Comparison of ENCODE assay signal across 2 cellular contexts in the genomic region with DNA sequence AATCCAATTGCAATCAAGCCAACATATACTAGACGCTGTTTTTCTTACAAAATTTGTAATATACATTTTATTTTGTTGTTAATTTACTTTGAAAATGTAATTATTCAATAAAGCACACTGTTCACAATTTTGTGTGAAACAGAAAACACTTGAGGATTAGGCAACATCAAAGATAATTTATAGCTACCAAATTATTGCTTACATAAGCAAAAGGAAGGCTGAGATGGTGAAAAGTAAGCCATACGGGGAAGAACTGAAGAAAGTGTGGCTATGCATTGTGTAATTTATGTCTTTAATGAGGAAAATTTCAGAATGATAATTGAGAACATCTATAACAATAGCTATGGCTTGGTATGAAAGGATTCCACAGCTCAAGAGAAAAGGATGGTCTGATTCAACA.
TF ChIP-seq lines count a peak whose summit lies in the region.

No MANE protein-coding gene starts in this region.

TF ChIP-seq in HepG2, 621 proteins besides CTCF, POLR2A, EP300 and RAD21:
- TF ChIP-seq, protein P1, sequence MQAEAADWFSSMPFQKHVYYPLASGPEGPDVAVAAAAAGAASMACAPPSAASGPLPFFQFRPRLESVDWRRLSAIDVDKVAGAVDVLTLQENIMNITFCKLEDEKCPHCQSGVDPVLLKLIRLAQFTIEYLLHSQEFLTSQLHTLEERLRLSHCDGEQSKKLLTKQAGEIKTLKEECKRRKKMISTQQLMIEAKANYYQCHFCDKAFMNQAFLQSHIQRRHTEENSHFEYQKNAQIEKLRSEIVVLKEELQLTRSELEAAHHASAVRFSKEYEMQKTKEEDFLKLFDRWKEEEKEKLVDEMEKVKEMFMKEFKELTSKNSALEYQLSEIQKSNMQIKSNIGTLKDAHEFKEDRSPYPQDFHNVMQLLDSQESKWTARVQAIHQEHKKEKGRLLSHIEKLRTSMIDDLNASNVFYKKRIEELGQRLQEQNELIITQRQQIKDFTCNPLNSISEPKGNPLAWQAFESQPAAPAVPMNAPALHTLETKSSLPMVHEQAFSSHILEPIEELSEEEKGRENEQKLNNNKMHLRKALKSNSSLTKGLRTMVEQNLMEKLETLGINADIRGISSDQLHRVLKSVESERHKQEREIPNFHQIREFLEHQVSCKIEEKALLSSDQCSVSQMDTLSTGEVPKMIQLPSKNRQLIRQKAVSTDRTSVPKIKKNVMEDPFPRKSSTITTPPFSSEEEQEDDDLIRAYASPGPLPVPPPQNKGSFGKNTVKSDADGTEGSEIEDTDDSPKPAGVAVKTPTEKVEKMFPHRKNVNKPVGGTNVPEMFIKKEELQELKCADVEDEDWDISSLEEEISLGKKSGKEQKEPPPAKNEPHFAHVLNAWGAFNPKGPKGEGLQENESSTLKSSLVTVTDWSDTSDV (CRISPR knock-in tag; IDR thresholded peaks at IDR 0.05), result no peak
- no peak for TF ChIP-seq ZSCAN22 (CRISPR knock-in tag; IDR thresholded peaks at IDR 0.05)
- TF ChIP-seq, protein P2, sequence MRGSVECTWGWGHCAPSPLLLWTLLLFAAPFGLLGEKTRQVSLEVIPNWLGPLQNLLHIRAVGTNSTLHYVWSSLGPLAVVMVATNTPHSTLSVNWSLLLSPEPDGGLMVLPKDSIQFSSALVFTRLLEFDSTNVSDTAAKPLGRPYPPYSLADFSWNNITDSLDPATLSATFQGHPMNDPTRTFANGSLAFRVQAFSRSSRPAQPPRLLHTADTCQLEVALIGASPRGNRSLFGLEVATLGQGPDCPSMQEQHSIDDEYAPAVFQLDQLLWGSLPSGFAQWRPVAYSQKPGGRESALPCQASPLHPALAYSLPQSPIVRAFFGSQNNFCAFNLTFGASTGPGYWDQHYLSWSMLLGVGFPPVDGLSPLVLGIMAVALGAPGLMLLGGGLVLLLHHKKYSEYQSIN (CRISPR knock-in tag; IDR thresholded peaks at IDR 0.05; ENCODE audit: borderline replicate concordance), result no peak
- TF ChIP-seq ZNF143 (CRISPR knock-in tag; IDR thresholded peaks at IDR 0.05), result no peak
- TF ChIP-seq, protein P3, sequence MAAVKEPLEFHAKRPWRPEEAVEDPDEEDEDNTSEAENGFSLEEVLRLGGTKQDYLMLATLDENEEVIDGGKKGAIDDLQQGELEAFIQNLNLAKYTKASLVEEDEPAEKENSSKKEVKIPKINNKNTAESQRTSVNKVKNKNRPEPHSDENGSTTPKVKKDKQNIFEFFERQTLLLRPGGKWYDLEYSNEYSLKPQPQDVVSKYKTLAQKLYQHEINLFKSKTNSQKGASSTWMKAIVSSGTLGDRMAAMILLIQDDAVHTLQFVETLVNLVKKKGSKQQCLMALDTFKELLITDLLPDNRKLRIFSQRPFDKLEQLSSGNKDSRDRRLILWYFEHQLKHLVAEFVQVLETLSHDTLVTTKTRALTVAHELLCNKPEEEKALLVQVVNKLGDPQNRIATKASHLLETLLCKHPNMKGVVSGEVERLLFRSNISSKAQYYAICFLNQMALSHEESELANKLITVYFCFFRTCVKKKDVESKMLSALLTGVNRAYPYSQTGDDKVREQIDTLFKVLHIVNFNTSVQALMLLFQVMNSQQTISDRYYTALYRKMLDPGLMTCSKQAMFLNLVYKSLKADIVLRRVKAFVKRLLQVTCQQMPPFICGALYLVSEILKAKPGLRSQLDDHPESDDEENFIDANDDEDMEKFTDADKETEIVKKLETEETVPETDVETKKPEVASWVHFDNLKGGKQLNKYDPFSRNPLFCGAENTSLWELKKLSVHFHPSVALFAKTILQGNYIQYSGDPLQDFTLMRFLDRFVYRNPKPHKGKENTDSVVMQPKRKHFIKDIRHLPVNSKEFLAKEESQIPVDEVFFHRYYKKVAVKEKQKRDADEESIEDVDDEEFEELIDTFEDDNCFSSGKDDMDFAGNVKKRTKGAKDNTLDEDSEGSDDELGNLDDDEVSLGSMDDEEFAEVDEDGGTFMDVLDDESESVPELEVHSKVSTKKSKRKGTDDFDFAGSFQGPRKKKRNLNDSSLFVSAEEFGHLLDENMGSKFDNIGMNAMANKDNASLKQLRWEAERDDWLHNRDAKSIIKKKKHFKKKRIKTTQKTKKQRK (IDR thresholded peaks at IDR 0.05; ENCODE audit: low read length), result no peak
- TF ChIP-seq MAFK (conservative IDR thresholded peaks at IDR 0.05 in 1 of 2, IDR thresholded peaks at IDR 0.05 in 1 of 2; ENCODE audit: low read length in 2 of 2), result peak; percentile 91 to 96
- peak; percentile 92 for TF ChIP-seq MAFF (IDR thresholded peaks at IDR 0.05; ENCODE audit: low read depth, low read length)
- no peak for TF ChIP-seq DNMT1 (CRISPR knock-in tag; IDR thresholded peaks at IDR 0.05)
- no peak for TF ChIP-seq ZNF816 (CRISPR knock-in tag; IDR thresholded peaks at IDR 0.05; ENCODE audit: borderline replicate concordance)

TF ChIP-seq in H1, 55 proteins besides CTCF, POLR2A, EP300 and RAD21:
- TF ChIP-seq JUND (IDR thresholded peaks at IDR 0.05; ENCODE audit: low read length) (no peak), EGR1 (IDR thresholded peaks at IDR 0.05; ENCODE audit: borderline replicate concordance, low read depth, low read length) (no peak), TEAD4 (IDR thresholded peaks at IDR 0.05; ENCODE audit: low read depth, low read length) (no peak), NRF1 (IDR thresholded peaks at IDR 0.05; ENCODE audit: low read depth, low read length) (no peak), KDM4A (IDR thresholded peaks at IDR 0.05; ENCODE audit: low read depth, low read length, severe bottlenecking) (no peak), KDM1A (IDR thresholded peaks at IDR 0.05; ENCODE audit: borderline replicate concordance, low read length) (no peak), MAFK (IDR thresholded peaks at IDR 0.05; ENCODE audit: low read depth, low read length) (peak; percentile 30; the same call in 1 of the 2 replicates), YY1 (IDR thresholded peaks at IDR 0.05; ENCODE audit: low read depth, low read length) (no peak)
- TF ChIP-seq, protein P4, sequence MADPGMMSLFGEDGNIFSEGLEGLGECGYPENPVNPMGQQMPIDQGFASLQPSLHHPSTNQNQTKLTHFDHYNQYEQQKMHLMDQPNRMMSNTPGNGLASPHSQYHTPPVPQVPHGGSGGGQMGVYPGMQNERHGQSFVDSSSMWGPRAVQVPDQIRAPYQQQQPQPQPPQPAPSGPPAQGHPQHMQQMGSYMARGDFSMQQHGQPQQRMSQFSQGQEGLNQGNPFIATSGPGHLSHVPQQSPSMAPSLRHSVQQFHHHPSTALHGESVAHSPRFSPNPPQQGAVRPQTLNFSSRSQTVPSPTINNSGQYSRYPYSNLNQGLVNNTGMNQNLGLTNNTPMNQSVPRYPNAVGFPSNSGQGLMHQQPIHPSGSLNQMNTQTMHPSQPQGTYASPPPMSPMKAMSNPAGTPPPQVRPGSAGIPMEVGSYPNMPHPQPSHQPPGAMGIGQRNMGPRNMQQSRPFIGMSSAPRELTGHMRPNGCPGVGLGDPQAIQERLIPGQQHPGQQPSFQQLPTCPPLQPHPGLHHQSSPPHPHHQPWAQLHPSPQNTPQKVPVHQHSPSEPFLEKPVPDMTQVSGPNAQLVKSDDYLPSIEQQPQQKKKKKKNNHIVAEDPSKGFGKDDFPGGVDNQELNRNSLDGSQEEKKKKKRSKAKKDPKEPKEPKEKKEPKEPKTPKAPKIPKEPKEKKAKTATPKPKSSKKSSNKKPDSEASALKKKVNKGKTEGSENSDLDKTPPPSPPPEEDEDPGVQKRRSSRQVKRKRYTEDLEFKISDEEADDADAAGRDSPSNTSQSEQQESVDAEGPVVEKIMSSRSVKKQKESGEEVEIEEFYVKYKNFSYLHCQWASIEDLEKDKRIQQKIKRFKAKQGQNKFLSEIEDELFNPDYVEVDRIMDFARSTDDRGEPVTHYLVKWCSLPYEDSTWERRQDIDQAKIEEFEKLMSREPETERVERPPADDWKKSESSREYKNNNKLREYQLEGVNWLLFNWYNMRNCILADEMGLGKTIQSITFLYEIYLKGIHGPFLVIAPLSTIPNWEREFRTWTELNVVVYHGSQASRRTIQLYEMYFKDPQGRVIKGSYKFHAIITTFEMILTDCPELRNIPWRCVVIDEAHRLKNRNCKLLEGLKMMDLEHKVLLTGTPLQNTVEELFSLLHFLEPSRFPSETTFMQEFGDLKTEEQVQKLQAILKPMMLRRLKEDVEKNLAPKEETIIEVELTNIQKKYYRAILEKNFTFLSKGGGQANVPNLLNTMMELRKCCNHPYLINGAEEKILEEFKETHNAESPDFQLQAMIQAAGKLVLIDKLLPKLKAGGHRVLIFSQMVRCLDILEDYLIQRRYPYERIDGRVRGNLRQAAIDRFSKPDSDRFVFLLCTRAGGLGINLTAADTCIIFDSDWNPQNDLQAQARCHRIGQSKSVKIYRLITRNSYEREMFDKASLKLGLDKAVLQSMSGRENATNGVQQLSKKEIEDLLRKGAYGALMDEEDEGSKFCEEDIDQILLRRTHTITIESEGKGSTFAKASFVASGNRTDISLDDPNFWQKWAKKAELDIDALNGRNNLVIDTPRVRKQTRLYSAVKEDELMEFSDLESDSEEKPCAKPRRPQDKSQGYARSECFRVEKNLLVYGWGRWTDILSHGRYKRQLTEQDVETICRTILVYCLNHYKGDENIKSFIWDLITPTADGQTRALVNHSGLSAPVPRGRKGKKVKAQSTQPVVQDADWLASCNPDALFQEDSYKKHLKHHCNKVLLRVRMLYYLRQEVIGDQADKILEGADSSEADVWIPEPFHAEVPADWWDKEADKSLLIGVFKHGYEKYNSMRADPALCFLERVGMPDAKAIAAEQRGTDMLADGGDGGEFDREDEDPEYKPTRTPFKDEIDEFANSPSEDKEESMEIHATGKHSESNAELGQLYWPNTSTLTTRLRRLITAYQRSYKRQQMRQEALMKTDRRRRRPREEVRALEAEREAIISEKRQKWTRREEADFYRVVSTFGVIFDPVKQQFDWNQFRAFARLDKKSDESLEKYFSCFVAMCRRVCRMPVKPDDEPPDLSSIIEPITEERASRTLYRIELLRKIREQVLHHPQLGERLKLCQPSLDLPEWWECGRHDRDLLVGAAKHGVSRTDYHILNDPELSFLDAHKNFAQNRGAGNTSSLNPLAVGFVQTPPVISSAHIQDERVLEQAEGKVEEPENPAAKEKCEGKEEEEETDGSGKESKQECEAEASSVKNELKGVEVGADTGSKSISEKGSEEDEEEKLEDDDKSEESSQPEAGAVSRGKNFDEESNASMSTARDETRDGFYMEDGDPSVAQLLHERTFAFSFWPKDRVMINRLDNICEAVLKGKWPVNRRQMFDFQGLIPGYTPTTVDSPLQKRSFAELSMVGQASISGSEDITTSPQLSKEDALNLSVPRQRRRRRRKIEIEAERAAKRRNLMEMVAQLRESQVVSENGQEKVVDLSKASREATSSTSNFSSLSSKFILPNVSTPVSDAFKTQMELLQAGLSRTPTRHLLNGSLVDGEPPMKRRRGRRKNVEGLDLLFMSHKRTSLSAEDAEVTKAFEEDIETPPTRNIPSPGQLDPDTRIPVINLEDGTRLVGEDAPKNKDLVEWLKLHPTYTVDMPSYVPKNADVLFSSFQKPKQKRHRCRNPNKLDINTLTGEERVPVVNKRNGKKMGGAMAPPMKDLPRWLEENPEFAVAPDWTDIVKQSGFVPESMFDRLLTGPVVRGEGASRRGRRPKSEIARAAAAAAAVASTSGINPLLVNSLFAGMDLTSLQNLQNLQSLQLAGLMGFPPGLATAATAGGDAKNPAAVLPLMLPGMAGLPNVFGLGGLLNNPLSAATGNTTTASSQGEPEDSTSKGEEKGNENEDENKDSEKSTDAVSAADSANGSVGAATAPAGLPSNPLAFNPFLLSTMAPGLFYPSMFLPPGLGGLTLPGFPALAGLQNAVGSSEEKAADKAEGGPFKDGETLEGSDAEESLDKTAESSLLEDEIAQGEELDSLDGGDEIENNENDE (IDR thresholded peaks at IDR 0.05; ENCODE audit: insufficient replicate concordance, low read length), result no peak
